ENCODE assay signal across 1 cellular context in genomic region chr19:2574478-2574931, GRCh38.
TF ChIP-seq lines count a peak whose summit lies in the region.

No MANE protein-coding gene starts in this region.

TF ChIP-seq in HepG2, 621 proteins besides CTCF, POLR2A, EP300 and RAD21 (continued from another document):
- TF ChIP-seq NFAT5 (CRISPR knock-in tag; IDR thresholded peaks at IDR 0.05) (no peak), ZMYM3 (CRISPR knock-in tag; IDR thresholded peaks at IDR 0.05) (peak; percentile 75; the same call in 1 of the 2 replicates), ZNF629 (CRISPR knock-in tag; conservative IDR thresholded peaks at IDR 0.05) (peak; percentile 68)
- TF ChIP-seq, protein P1, sequence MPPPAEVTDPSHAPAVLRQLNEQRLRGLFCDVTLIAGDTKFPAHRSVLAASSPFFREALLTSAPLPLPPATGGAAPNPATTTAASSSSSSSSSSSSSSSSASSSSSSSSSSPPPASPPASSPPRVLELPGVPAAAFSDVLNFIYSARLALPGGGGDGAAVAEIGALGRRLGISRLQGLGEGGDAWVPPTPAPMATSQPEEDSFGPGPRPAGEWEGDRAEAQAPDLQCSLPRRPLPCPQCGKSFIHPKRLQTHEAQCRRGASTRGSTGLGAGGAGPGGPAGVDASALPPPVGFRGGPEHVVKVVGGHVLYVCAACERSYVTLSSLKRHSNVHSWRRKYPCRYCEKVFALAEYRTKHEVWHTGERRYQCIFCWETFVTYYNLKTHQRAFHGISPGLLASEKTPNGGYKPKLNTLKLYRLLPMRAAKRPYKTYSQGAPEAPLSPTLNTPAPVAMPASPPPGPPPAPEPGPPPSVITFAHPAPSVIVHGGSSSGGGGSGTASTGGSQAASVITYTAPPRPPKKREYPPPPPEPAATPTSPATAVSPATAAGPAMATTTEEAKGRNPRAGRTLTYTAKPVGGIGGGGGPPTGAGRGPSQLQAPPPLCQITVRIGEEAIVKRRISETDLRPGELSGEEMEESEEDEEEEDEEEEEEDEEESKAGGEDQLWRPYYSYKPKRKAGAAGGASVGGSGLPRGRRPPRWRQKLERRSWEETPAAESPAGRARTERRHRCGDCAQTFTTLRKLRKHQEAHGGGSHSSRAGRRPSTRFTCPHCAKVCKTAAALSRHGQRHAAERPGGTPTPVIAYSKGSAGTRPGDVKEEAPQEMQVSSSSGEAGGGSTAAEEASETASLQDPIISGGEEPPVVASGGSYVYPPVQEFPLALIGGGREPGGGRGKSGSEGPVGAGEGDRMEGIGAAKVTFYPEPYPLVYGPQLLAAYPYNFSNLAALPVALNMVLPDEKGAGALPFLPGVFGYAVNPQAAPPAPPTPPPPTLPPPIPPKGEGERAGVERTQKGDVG (CRISPR knock-in tag; IDR thresholded peaks at IDR 0.05; ENCODE audit: borderline replicate concordance): no peak
